Comparison of ENCODE assay signal across 42 cellular contexts in genomic region chr9:76764138-76764537, GRCh38. TPM values are rescaled to one million over a fixed set of nuclear protein-coding genes. Genes with fewer than 3 reads are reported as not detected.
"Had no signal": no experiment of that assay in that cellular context is flagged by ENCODE, and none has a peak within 500 bp of the region (broad histone marks: within the 10 kb centered on the region; RNA-seq: fewer than 3 reads in every experiment).

TSS of gene PCA3 (plus strand) at chr9:76764438.

- H3K4me3 ChIP-seq: ascending aorta, body of pancreas, breast epithelium, cardiac muscle cell had no signal

- H3K27me3 ChIP-seq: ascending aorta, body of pancreas, brain microvascular endothelial cell, breast epithelium, cardiac muscle cell had no signal

- H3K27ac Mint-ChIP-seq: activated naive CD4-positive, alpha-beta T cell treated with anti-CD3 and anti-CD28 coated beads for 36 hours; activated naive CD4-positive, alpha-beta T cell treated with anti-CD3 and anti-CD28 coated beads, Interleukin-2, amount 10 ng/mL, durations not matched to agents 7 days and 5 days; activated naive CD4-positive, alpha-beta T cell treated with anti-CD3 and anti-CD28 coated beads, Interleukin-2, amount 50 U/mL, for 24 hours; activated naive CD4-positive, alpha-beta T cell treated with anti-CD3 and anti-CD28 coated beads, Interleukin-2, amount 50 U/mL, for 72 hours; activated naive CD8-positive, alpha-beta T cell; activated naive CD8-positive, alpha-beta T cell treated with anti-CD3 and anti-CD28 coated beads for 36 hours; activated naive CD8-positive, alpha-beta T cell treated with anti-CD3 and anti-CD28 coated beads, Interleukin-2, amount 10 ng/mL, durations not matched to agents 7 days and 5 days; activated naive CD8-positive, alpha-beta T cell treated with anti-CD3 and anti-CD28 coated beads, Interleukin-2, amount 50 U/mL, for 24 hours; activated T-cell treated with anti-CD3 and anti-CD28 coated beads, Interleukin-2, amount 50 U/mL, for 24 hours; activated T-cell treated with anti-CD3 and anti-CD28 coated beads, Interleukin-2, amount 50 U/mL, for 72 hours; activated T-helper 1 cell treated with anti-CD3 and anti-CD28 coated beads, Interleukin-12 subunit alpha, Interleukin-12 subunit beta, Interleukin-2, Interleukin-4 antibody, amounts not matched to agents 30 ng/mL and 10 ng/mL and 1 ng/mL, durations not matched to agents 14 hours and 24 hours and 36 hours; activated T-helper 17 cell treated with anti-CD3 and anti-CD28 coated beads, Interleukin-2, amount 50 U/mL, for 72 hours; activated T-helper 2 cell treated with anti-CD3 and anti-CD28 coated beads, Interferon-gamma antibody, Interleukin-2, Interleukin-4, amounts not matched to agents 10 μg/mL and 5 μg/mL and 100 μg/mL, durations not matched to agents 14 hours and 24 hours and 36 hours; brain had no signal

- H3K36me3 ChIP-seq: brain microvascular endothelial cell, breast epithelium, cardiac muscle cell had no signal

- FAIRE-seq: astrocyte, bronchial epithelial cell had no signal

- H3K36me3 Mint-ChIP-seq: activated naive CD4-positive, alpha-beta T cell treated with anti-CD3 and anti-CD28 coated beads, Interleukin-2, amount 10 ng/mL, durations not matched to agents 7 days and 5 days; activated naive CD4-positive, alpha-beta T cell treated with anti-CD3 and anti-CD28 coated beads, Interleukin-2, amount 50 U/mL, for 24 hours; activated naive CD4-positive, alpha-beta T cell treated with anti-CD3 and anti-CD28 coated beads, Interleukin-2, amount 50 U/mL, for 72 hours; activated naive CD8-positive, alpha-beta T cell; activated naive CD8-positive, alpha-beta T cell treated with anti-CD3 and anti-CD28 coated beads for 36 hours; activated naive CD8-positive, alpha-beta T cell treated with anti-CD3 and anti-CD28 coated beads, Interleukin-2, amount 10 ng/mL, durations not matched to agents 7 days and 5 days; brain had no signal

- H3K4me1 ChIP-seq: body of pancreas, breast epithelium had no signal

- H3K9me3 Mint-ChIP-seq: activated naive CD4-positive, alpha-beta T cell treated with anti-CD3 and anti-CD28 coated beads for 36 hours; activated naive CD4-positive, alpha-beta T cell treated with anti-CD3 and anti-CD28 coated beads, Interleukin-2, amount 10 ng/mL, durations not matched to agents 7 days and 5 days; activated naive CD4-positive, alpha-beta T cell treated with anti-CD3 and anti-CD28 coated beads, Interleukin-2, amount 50 U/mL, for 24 hours; activated naive CD4-positive, alpha-beta T cell treated with anti-CD3 and anti-CD28 coated beads, Interleukin-2, amount 50 U/mL, for 72 hours; activated naive CD8-positive, alpha-beta T cell treated with anti-CD3 and anti-CD28 coated beads for 36 hours; activated naive CD8-positive, alpha-beta T cell treated with anti-CD3 and anti-CD28 coated beads, Interleukin-2, amount 10 ng/mL, durations not matched to agents 7 days and 5 days; activated naive CD8-positive, alpha-beta T cell treated with anti-CD3 and anti-CD28 coated beads, Interleukin-2, amount 50 U/mL, for 24 hours; activated T-cell treated with anti-CD3 and anti-CD28 coated beads, Interleukin-2, amount 50 U/mL, for 24 hours; activated T-cell treated with anti-CD3 and anti-CD28 coated beads, Interleukin-2, amount 50 U/mL, for 4 hours; activated T-cell treated with anti-CD3 and anti-CD28 coated beads, Interleukin-2, amount 50 U/mL, for 72 hours; activated T-helper 1 cell treated with anti-CD3 and anti-CD28 coated beads, Interleukin-12 subunit alpha, Interleukin-12 subunit beta, Interleukin-2, Interleukin-4 antibody, amounts not matched to agents 30 ng/mL and 10 ng/mL and 1 ng/mL, durations not matched to agents 14 hours and 24 hours and 36 hours; activated T-helper 17 cell treated with anti-CD3 and anti-CD28 coated beads, Interleukin-2, amount 50 U/mL, for 72 hours; activated T-helper 2 cell treated with anti-CD3 and anti-CD28 coated beads, Interferon-gamma antibody, Interleukin-2, Interleukin-4, amounts not matched to agents 10 μg/mL and 5 μg/mL and 100 μg/mL, durations not matched to agents 14 hours and 24 hours and 36 hours; central memory CD8-positive, alpha-beta T cell had no signal

- H3K4me3 Mint-ChIP-seq: activated naive CD4-positive, alpha-beta T cell treated with anti-CD3 and anti-CD28 coated beads for 36 hours; activated naive CD4-positive, alpha-beta T cell treated with anti-CD3 and anti-CD28 coated beads, Interleukin-2, amount 10 ng/mL, durations not matched to agents 7 days and 5 days; activated naive CD4-positive, alpha-beta T cell treated with anti-CD3 and anti-CD28 coated beads, Interleukin-2, amount 50 U/mL, for 24 hours; activated naive CD8-positive, alpha-beta T cell; activated naive CD8-positive, alpha-beta T cell treated with anti-CD3 and anti-CD28 coated beads for 36 hours; activated naive CD8-positive, alpha-beta T cell treated with anti-CD3 and anti-CD28 coated beads, Interleukin-2, amount 10 ng/mL, durations not matched to agents 7 days and 5 days; activated naive CD8-positive, alpha-beta T cell treated with anti-CD3 and anti-CD28 coated beads, Interleukin-2, amount 50 U/mL, for 24 hours; activated T-cell treated with anti-CD3 and anti-CD28 coated beads, Interleukin-2, amount 50 U/mL, for 24 hours; activated T-cell treated with anti-CD3 and anti-CD28 coated beads, Interleukin-2, amount 50 U/mL, for 4 hours; activated T-cell treated with anti-CD3 and anti-CD28 coated beads, Interleukin-2, amount 50 U/mL, for 72 hours; activated T-helper 1 cell treated with anti-CD3 and anti-CD28 coated beads, Interleukin-12 subunit alpha, Interleukin-12 subunit beta, Interleukin-2, Interleukin-4 antibody, amounts not matched to agents 30 ng/mL and 10 ng/mL and 1 ng/mL, durations not matched to agents 14 hours and 24 hours and 36 hours; activated T-helper 17 cell treated with anti-CD3 and anti-CD28 coated beads, Interleukin-2, amount 50 U/mL, for 72 hours; brain; central memory CD8-positive, alpha-beta T cell had no signal

- H3K27me3 Mint-ChIP-seq: activated naive CD4-positive, alpha-beta T cell treated with anti-CD3 and anti-CD28 coated beads, Interleukin-2, amount 10 ng/mL, durations not matched to agents 7 days and 5 days; activated naive CD8-positive, alpha-beta T cell treated with anti-CD3 and anti-CD28 coated beads for 36 hours had no signal

- H3K9me3 ChIP-seq: ascending aorta, body of pancreas, breast epithelium had no signal

- H3K27ac ChIP-seq: ascending aorta, body of pancreas, brain microvascular endothelial cell, breast epithelium, cardiac muscle cell had no signal

- DNase-seq: activated effector memory CD4-positive, alpha-beta T cell treated with anti-CD3 and anti-CD28 coated beads, Interleukin-2, amount 50 U/mL, for 16 hours; activated effector memory CD4-positive, alpha-beta T cell treated with Interleukin-2 at 50 U/mL for 16 hours; activated gamma-delta T cell; activated gamma-delta T cell treated with Interleukin-2 at 50 U/mL for 16 hours; activated naive CD4-positive, alpha-beta T cell; activated naive CD4-positive, alpha-beta T cell treated with anti-CD3 and anti-CD28 coated beads for 36 hours; activated naive CD4-positive, alpha-beta T cell treated with anti-CD3 and anti-CD28 coated beads, Interleukin-2, amount 10 ng/mL, durations not matched to agents 7 days and 5 days; activated naive CD4-positive, alpha-beta T cell treated with anti-CD3 and anti-CD28 coated beads, Interleukin-2, amount 50 U/mL, for 16 hours; activated naive CD4-positive, alpha-beta T cell treated with Interleukin-2 at 50 U/mL for 16 hours; activated naive CD8-positive, alpha-beta T cell treated with anti-CD3 and anti-CD28 coated beads for 36 hours; activated naive CD8-positive, alpha-beta T cell treated with anti-CD3 and anti-CD28 coated beads, Interleukin-2, amount 10 ng/mL, durations not matched to agents 7 days and 5 days; activated naive CD8-positive, alpha-beta T cell treated with anti-CD3 and anti-CD28 coated beads, Interleukin-2, amount 50 U/mL, for 24 hours; activated T-cell treated with anti-CD3 and anti-CD28 coated beads for 4 hours; activated T-cell treated with anti-CD3 and anti-CD28 coated beads, Interleukin-2, amount 50 U/mL, for 1 hour; activated T-cell treated with anti-CD3 and anti-CD28 coated beads, Interleukin-2, amount 50 U/mL, for 24 hours; activated T-cell treated with anti-CD3 and anti-CD28 coated beads, Interleukin-2, amount 50 U/mL, for 4 hours; activated T-cell treated with anti-CD3 and anti-CD28 coated beads, Interleukin-2, amount 50 U/mL, for 48 hours; activated T-cell treated with anti-CD3 and anti-CD28 coated beads, Interleukin-2, amount 50 U/mL, for 72 hours; amniotic stem cell; amygdala; anterior cingulate cortex; aorta; body of pancreas; brain microvascular endothelial cell; caudate nucleus; central memory CD4-positive, alpha-beta T cell; cerebellar nuclear complex had no signal

- H3K4me1 Mint-ChIP-seq: activated naive CD4-positive, alpha-beta T cell treated with anti-CD3 and anti-CD28 coated beads, Interleukin-2, amount 10 ng/mL, durations not matched to agents 7 days and 5 days; activated naive CD4-positive, alpha-beta T cell treated with anti-CD3 and anti-CD28 coated beads, Interleukin-2, amount 50 U/mL, for 24 hours; activated naive CD8-positive, alpha-beta T cell treated with anti-CD3 and anti-CD28 coated beads for 36 hours; activated naive CD8-positive, alpha-beta T cell treated with anti-CD3 and anti-CD28 coated beads, Interleukin-2, amount 10 ng/mL, durations not matched to agents 7 days and 5 days; activated T-helper 17 cell treated with anti-CD3 and anti-CD28 coated beads, Interleukin-2, amount 50 U/mL, for 72 hours; brain; central memory CD8-positive, alpha-beta T cell had no signal

RNA-seq across cellular contexts. Expression of gene PCA3, which starts in this region (rescaled TPM):
- total RNA-seq: activated naive CD4-positive, alpha-beta T cell treated with anti-CD3 and anti-CD28 coated beads for 36 hours; activated naive CD4-positive, alpha-beta T cell treated with anti-CD3 and anti-CD28 coated beads, Interleukin-2, amount 50 U/mL, for 72 hours; activated naive CD8-positive, alpha-beta T cell treated with anti-CD3 and anti-CD28 coated beads for 36 hours; activated naive CD8-positive, alpha-beta T cell treated with anti-CD3 and anti-CD28 coated beads, Interleukin-2, amount 10 ng/mL, durations not matched to agents 7 days and 5 days; activated T-cell treated with anti-CD3 and anti-CD28 coated beads, Interleukin-2, amount 50 U/mL, for 4 hours; activated T-cell treated with anti-CD3 and anti-CD28 coated beads, Interleukin-2, amount 50 U/mL, for 72 hours; activated T-helper 1 cell treated with anti-CD3 and anti-CD28 coated beads, Interleukin-12 subunit alpha, Interleukin-12 subunit beta, Interleukin-2, Interleukin-4 antibody, amounts not matched to agents 30 ng/mL and 10 ng/mL and 1 ng/mL, durations not matched to agents 14 hours and 24 hours and 36 hours; activated T-helper 17 cell treated with anti-CD3 and anti-CD28 coated beads, Interleukin-2, amount 50 U/mL, for 72 hours; activated T-helper 2 cell treated with anti-CD3 and anti-CD28 coated beads, Interferon-gamma antibody, Interleukin-2, Interleukin-4, amounts not matched to agents 10 μg/mL and 5 μg/mL and 100 μg/mL, durations not matched to agents 14 hours and 24 hours and 36 hours; ascending aorta; astrocyte; body of pancreas; bronchial epithelial cell; cardiac muscle cell; cardiac septum; chondrocyte had no signal
- polyA plus RNA-seq: cardiac muscle cell had no signal
